In the genomic region with DNA sequence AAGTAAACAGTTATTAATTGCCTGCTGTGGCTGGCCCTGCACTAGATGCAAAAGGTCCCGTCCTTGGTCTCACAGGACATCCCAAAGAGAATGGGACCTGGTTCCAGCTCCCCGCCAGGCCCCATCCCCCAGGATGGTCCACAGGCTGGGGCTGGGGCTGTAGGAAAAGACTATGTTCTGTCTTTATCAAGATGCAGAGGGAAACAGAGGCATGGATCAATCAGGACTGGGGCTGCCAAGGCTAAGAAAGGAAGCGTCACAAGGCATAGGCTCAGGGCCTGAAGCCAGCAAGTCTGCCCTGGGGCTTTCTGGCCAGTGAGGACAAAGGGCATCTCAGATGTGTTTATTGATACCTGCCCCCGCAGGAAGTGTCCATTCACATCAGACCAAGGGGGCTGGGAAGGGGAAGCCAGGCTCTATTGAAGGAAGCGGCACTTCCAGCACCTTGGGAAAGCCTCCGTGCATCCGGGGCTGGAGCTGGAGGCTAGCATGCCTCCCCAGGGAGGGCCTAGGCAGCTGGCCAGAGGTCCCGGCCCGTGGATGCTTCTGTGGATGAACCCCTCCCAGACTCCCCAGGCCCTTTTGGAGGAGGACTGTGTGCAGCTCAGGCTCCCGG, we compare ENCODE assay signal across 9 cellular contexts. TPM values are rescaled to one million over a fixed set of nuclear protein-coding genes. Genes with fewer than 3 reads are reported as not detected.
DNase-seq lines count a peak whose midpoint lies in the region; ATAC-seq lines count a peak whose summit lies in the region.
"Had no signal": no experiment of that assay in that cellular context is flagged by ENCODE, and none has a peak within 500 bp of the region (broad histone marks: within the 10 kb centered on the region; RNA-seq: fewer than 3 reads in every experiment).

No MANE protein-coding gene starts in this region.

- peaks cover 40% of the 10 kb centered on the region for H3K36me3 ChIP-seq in effector memory CD4-positive, alpha-beta T cell (ENCODE audit: control insufficient read depth, insufficient read depth, low read length)

- H3K9me3 Mint-ChIP-seq in stimulated activated naive CD8-positive, alpha-beta T cell treated with anti-CD3 and anti-CD28 coated beads, Interleukin-15, Interleukin-2, amounts not matched to agents 100 ng/mL and 50 ng/mL, for 24 hours = no peaks in the 10 kb centered on the region

- ATAC-seq in stimulated activated naive CD8-positive, alpha-beta T cell treated with anti-CD3 and anti-CD28 coated beads, Interleukin-15, Interleukin-2, amounts not matched to agents 100 U/mL and 50 U/mL, for 24 hours = no peak
- ATAC-seq in HG03457 (IDR thresholded peaks at IDR 0.05; ENCODE audit: unreplicated experiment) (no peak), GM21825 (IDR thresholded peaks at IDR 0.05; ENCODE audit: unreplicated experiment) (no peak)

- no peak for DNase-seq in stimulated activated naive CD8-positive, alpha-beta T cell treated with anti-CD3 and anti-CD28 coated beads, Interleukin-15, Interleukin-2, amounts not matched to agents 100 U/mL and 50 U/mL, for 24 hours
- no peak for DNase-seq in effector memory CD4-positive, alpha-beta T cell
- peak; percentile 78 for DNase-seq in myocyte (ENCODE audit: low read depth)
- no peak for DNase-seq in DMS153 (lab: John Stamatoyannopoulos, UW)
- no peak for DNase-seq in NOMO-1 treated with DMSO at 0.1 percent for 48 hours (lab: John Stamatoyannopoulos, UW; ENCODE audit: unreplicated experiment)
- DNase-seq: DND-41 had no signal

- H3K27me3 ChIP-seq in effector memory CD4-positive, alpha-beta T cell (replicated peaks; ENCODE audit: control insufficient read depth, insufficient read depth, low read length, poor library complexity, severe bottlenecking) = no peaks in the 10 kb centered on the region

- H3K4me1 ChIP-seq in effector memory CD4-positive, alpha-beta T cell (ENCODE audit: control insufficient read depth, insufficient read depth, low read length, poor library complexity, severe bottlenecking) = peaks cover 78% of the 10 kb centered on the region

- H3K36me3 Mint-ChIP-seq in stimulated activated naive CD8-positive, alpha-beta T cell treated with anti-CD3 and anti-CD28 coated beads, Interleukin-15, Interleukin-2, amounts not matched to agents 100 ng/mL and 50 ng/mL, for 24 hours (ENCODE audit: low read depth) = peaks cover 66% of the 10 kb centered on the region

- no peaks in the 10 kb centered on the region for H3K27me3 Mint-ChIP-seq in stimulated activated naive CD8-positive, alpha-beta T cell treated with anti-CD3 and anti-CD28 coated beads, Interleukin-15, Interleukin-2, amounts not matched to agents 100 ng/mL and 50 ng/mL, for 24 hours

- H3K4me3 ChIP-seq in effector memory CD4-positive, alpha-beta T cell (ENCODE audit: insufficient read depth, low read depth, low read length, poor library complexity, severe bottlenecking) = no peak overlapping the region

- H3K4me3 Mint-ChIP-seq in stimulated activated naive CD8-positive, alpha-beta T cell treated with anti-CD3 and anti-CD28 coated beads, Interleukin-15, Interleukin-2, amounts not matched to agents 100 ng/mL and 50 ng/mL, for 24 hours = peak overlapping the region; percentile 83

- peak overlapping the region; percentile 94 for H3K27ac Mint-ChIP-seq in stimulated activated naive CD8-positive, alpha-beta T cell treated with anti-CD3 and anti-CD28 coated beads, Interleukin-15, Interleukin-2, amounts not matched to agents 100 ng/mL and 50 ng/mL, for 24 hours

- H3K9me3 ChIP-seq in effector memory CD4-positive, alpha-beta T cell (ENCODE audit: control insufficient read depth, low read length) = no peaks in the 10 kb centered on the region

- H3K27ac ChIP-seq in effector memory CD4-positive, alpha-beta T cell (ENCODE audit: insufficient read depth, low read length, poor library complexity, severe bottlenecking) = peak overlapping the region; percentile 88

- H3K4me1 Mint-ChIP-seq in stimulated activated naive CD8-positive, alpha-beta T cell treated with anti-CD3 and anti-CD28 coated beads, Interleukin-15, Interleukin-2, amounts not matched to agents 100 ng/mL and 50 ng/mL, for 24 hours (ENCODE audit: low read depth) = peaks cover 95% of the 10 kb centered on the region

RNA-seq across cellular contexts. Expression of a gene that starts 5.8 kb away (rescaled TPM):
- 30.2 and 41.2 TPM in 2 replicates for total RNA-seq in myocyte
- polyA plus RNA-seq in myocyte (2012) = 30.3 TPM

RNA-seq across cellular contexts. Expression of a gene that starts 48.0 kb away (rescaled TPM):
- 0.03 TPM in 1 of 2 replicates, not detected in the other for total RNA-seq in myocyte
- polyA plus RNA-seq in myocyte (2012) = 0.08 TPM
